In the genomic region with DNA sequence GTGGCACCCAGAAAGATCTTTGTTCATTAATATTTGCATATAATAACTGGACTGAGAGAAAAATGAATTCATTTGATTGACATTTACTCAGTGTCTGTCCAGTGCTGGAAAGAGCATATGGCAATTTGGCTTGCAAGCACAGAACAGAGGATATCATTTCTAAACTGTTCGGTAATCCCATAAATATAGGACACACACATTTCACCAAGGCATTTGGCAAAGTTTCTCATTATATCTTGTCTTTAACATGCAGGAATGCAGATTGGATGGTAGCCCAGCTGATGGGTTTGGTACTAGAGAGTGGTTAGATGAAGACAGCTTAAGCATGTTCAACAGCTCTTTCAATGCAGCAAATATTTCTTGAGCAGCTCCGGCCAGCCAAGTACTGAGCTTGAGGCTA, we compare ENCODE assay signal across 23 cellular contexts.
A peak's percentile ranks its signal among the peaks of the same experiment; 100 is the strongest.
DNase-seq lines count a peak whose midpoint lies in the region; ATAC-seq and TF ChIP-seq lines count a peak whose summit lies in the region.
"Had no signal": no experiment of that assay in that cellular context is flagged by ENCODE, and none has a peak within 500 bp of the region (broad histone marks: within the 10 kb centered on the region; RNA-seq: fewer than 3 reads in every experiment).

No MANE protein-coding gene starts in this region.

- no peaks in the 10 kb centered on the region for H3K4me1 Mint-ChIP-seq in activated CD4-positive, alpha-beta T cell treated with anti-CD3 and anti-CD28 coated beads, Interleukin-2, amount 10 ng/mL, durations not matched to agents 24 days and 14 days
- H3K4me1 Mint-ChIP-seq in Caco-2 (ENCODE audit: low read depth, unreplicated experiment), result no peaks in the 10 kb centered on the region
- H3K4me1 Mint-ChIP-seq: activated CD4-positive, alpha-beta memory T cell treated with anti-CD3 and anti-CD28 coated beads, Interleukin-2, amount 10 ng/mL, durations not matched to agents 7 days and 5 days had no signal

- DNase-seq in activated CD4-positive, alpha-beta T cell treated with anti-CD3 and anti-CD28 coated beads, Interleukin-2, amount 10 ng/mL, durations not matched to agents 24 days and 14 days, result peak; percentile 26
- no peak for DNase-seq in activated CD4-positive, alpha-beta T cell treated with anti-CD3 and anti-CD28 coated beads for 48 hours
- peak; percentile 24 for DNase-seq in fibroblast of mammary gland (ENCODE audit: low read depth)
- DNase-seq in inferior parietal cortex (ENCODE audit: extremely low spot score), result peak; percentile 60
- no peak for DNase-seq in Caco-2
- DNase-seq in DMS53 treated with DMSO at 0.1 percent for 48 hours (lab: John Stamatoyannopoulos, UW; ENCODE audit: unreplicated experiment), result no peak
- DNase-seq in iPS-NIHi7 (ENCODE audit: extremely low spot score), result no peak
- DNase-seq in activated naive CD4-positive, alpha-beta T cell treated with anti-CD3 and anti-CD28 coated beads, Interleukin-2, amount 50 U/mL, for 72 hours (ENCODE audit: low spot score in 2 of 2), result no peak
- DNase-seq: 8988T; activated CD4-positive, alpha-beta memory T cell treated with anti-CD3 and anti-CD28 coated beads, Interleukin-2, amount 10 ng/mL, durations not matched to agents 7 days and 5 days; H7; IMR-90; NCI-H1092; NCI-H1930; NCI-H526 treated with DMSO at 0.1 percent for 48 hours; sigmoid colon; stimulated activated naive CD4-positive, alpha-beta T cell treated with Interleukin-2 at 50 U/mL for 16 hours; testis had no signal

- H3K9me3 Mint-ChIP-seq in activated CD4-positive, alpha-beta T cell treated with anti-CD3 and anti-CD28 coated beads, Interleukin-2, amount 10 ng/mL, durations not matched to agents 24 days and 14 days, result no peaks in the 10 kb centered on the region
- H3K9me3 Mint-ChIP-seq in Caco-2 (ENCODE audit: unreplicated experiment), result no peaks in the 10 kb centered on the region
- H3K9me3 Mint-ChIP-seq in activated naive CD4-positive, alpha-beta T cell treated with anti-CD3 and anti-CD28 coated beads, Interleukin-2, amount 50 U/mL, for 72 hours, result peaks cover 0 to 4% of the 10 kb centered on the region in 2 donors
- H3K9me3 Mint-ChIP-seq: memory B cell; T-helper 1 cell treated with Interleukin-12 subunit alpha and Interleukin-12 subunit beta and Interleukin-4 antibody, amounts not matched to agents 30 μg/mL and 1 μg/mL, for 36 hours had no signal

- no peaks in the 10 kb centered on the region for H3K4me1 ChIP-seq in Caco-2
- H3K4me1 ChIP-seq: testis had no signal

- no peak for TF ChIP-seq CTCF in fibroblast of mammary gland (conservative IDR thresholded peaks at IDR 0.05; ENCODE audit: control insufficient read depth, insufficient read depth, low read depth, low read length)
- TF ChIP-seq CTCF in Caco-2 (IDR thresholded peaks at IDR 0.05; ENCODE audit: insufficient read depth in 1 of 2, low read depth in 1 of 2, low read length in 1 of 2, severe bottlenecking in 1 of 2, unreplicated experiment in 1 of 2), result no peak

- no peaks in the 10 kb centered on the region for H3K36me3 Mint-ChIP-seq in activated CD4-positive, alpha-beta T cell treated with anti-CD3 and anti-CD28 coated beads, Interleukin-2, amount 10 ng/mL, durations not matched to agents 24 days and 14 days (ENCODE audit: low read depth)
- no peaks in the 10 kb centered on the region for H3K36me3 Mint-ChIP-seq in Caco-2 (ENCODE audit: insufficient read depth, unreplicated experiment)
- no peaks in the 10 kb centered on the region for H3K36me3 Mint-ChIP-seq in activated naive CD4-positive, alpha-beta T cell treated with anti-CD3 and anti-CD28 coated beads, Interleukin-2, amount 50 U/mL, for 72 hours
- H3K36me3 Mint-ChIP-seq: memory B cell had no signal

- intact Hi-C loops in activated CD4-positive, alpha-beta T cell treated with anti-CD3 and anti-CD28 coated beads, Interleukin-2, amount 10 ng/mL, durations not matched to agents 24 days and 14 days (cut with micrococcal nuclease), result no loop called here
- intact Hi-C loops in Caco-2 (cut with micrococcal nuclease; ENCODE audit: unreplicated experiment), result no loop called here

- no peaks in the 10 kb centered on the region for H3K9me3 ChIP-seq in Caco-2
- H3K9me3 ChIP-seq: sigmoid colon, testis had no signal

- H3K27me3 Mint-ChIP-seq in activated CD4-positive, alpha-beta T cell treated with anti-CD3 and anti-CD28 coated beads, Interleukin-2, amount 10 ng/mL, durations not matched to agents 24 days and 14 days, result no peaks in the 10 kb centered on the region
- H3K27me3 Mint-ChIP-seq in Caco-2 (ENCODE audit: insufficient read depth, unreplicated experiment), result peaks cover 3% of the 10 kb centered on the region
- H3K27me3 Mint-ChIP-seq: activated CD4-positive, alpha-beta memory T cell treated with anti-CD3 and anti-CD28 coated beads, Interleukin-2, amount 10 ng/mL, durations not matched to agents 7 days and 5 days; activated naive CD8-positive, alpha-beta T cell; activated T-helper 17 cell treated with anti-CD3 and anti-CD28 coated beads, Interleukin-2, amount 50 U/mL, for 72 hours; memory B cell had no signal

- no peak overlapping the region for H3K27ac Mint-ChIP-seq in activated CD4-positive, alpha-beta T cell treated with anti-CD3 and anti-CD28 coated beads, Interleukin-2, amount 10 ng/mL, durations not matched to agents 24 days and 14 days
- H3K27ac Mint-ChIP-seq in Caco-2 (ENCODE audit: unreplicated experiment), result no peak overlapping the region
- H3K27ac Mint-ChIP-seq in activated naive CD4-positive, alpha-beta T cell treated with anti-CD3 and anti-CD28 coated beads, Interleukin-2, amount 50 U/mL, for 72 hours, result no peak overlapping the region
- H3K27ac Mint-ChIP-seq: activated CD4-positive, alpha-beta memory T cell treated with anti-CD3 and anti-CD28 coated beads, Interleukin-2, amount 10 ng/mL, durations not matched to agents 7 days and 5 days; activated naive CD8-positive, alpha-beta T cell; activated T-helper 17 cell treated with anti-CD3 and anti-CD28 coated beads, Interleukin-2, amount 50 U/mL, for 72 hours; memory B cell; T-helper 1 cell treated with Interleukin-12 subunit alpha and Interleukin-12 subunit beta and Interleukin-4 antibody, amounts not matched to agents 30 μg/mL and 1 μg/mL, for 36 hours had no signal

- POLR2A ChIA-PET in Caco-2 (lab: Charles Lee), result no interaction called here

- CTCF ChIA-PET in Caco-2 (lab: Charles Lee), result no interaction called here

- no peak for ATAC-seq in activated naive CD4-positive, alpha-beta T cell treated with anti-CD3 and anti-CD28 coated beads, Interleukin-2, amount 50 U/mL, for 72 hours
- ATAC-seq: activated CD4-positive, CD25-positive, alpha-beta regulatory T cell treated with anti-CD3 and anti-CD28 coated beads, Interleukin-2, amount 50 U/mL, for 24 hours; activated T-helper 17 cell treated with anti-CD3 and anti-CD28 coated beads, Interleukin-2, amount 50 U/mL, for 72 hours had no signal

- no peaks in the 10 kb centered on the region for H3K36me3 ChIP-seq in Caco-2 (ENCODE audit: control insufficient read depth, insufficient read depth, low read length)
- H3K36me3 ChIP-seq: sigmoid colon had no signal

- H3K4me3 Mint-ChIP-seq in activated CD4-positive, alpha-beta T cell treated with anti-CD3 and anti-CD28 coated beads, Interleukin-2, amount 10 ng/mL, durations not matched to agents 24 days and 14 days, result no peak overlapping the region
- no peak overlapping the region for H3K4me3 Mint-ChIP-seq in Caco-2 (ENCODE audit: unreplicated experiment)
- H3K4me3 Mint-ChIP-seq: activated CD4-positive, alpha-beta memory T cell treated with anti-CD3 and anti-CD28 coated beads, Interleukin-2, amount 10 ng/mL, durations not matched to agents 7 days and 5 days; activated naive CD8-positive, alpha-beta T cell; activated T-helper 17 cell treated with anti-CD3 and anti-CD28 coated beads, Interleukin-2, amount 50 U/mL, for 72 hours; memory B cell; T-helper 1 cell treated with Interleukin-12 subunit alpha and Interleukin-12 subunit beta and Interleukin-4 antibody, amounts not matched to agents 30 μg/mL and 1 μg/mL, for 36 hours had no signal

- H3K4me3 ChIP-seq in fibroblast of mammary gland (ENCODE audit: control insufficient read depth, low read depth, low read length) (no peak overlapping the region), Caco-2 (ENCODE audit: low read depth, low read length) (no peak overlapping the region)
- H3K4me3 ChIP-seq: sigmoid colon, testis had no signal

- no peaks in the 10 kb centered on the region for H3K27me3 ChIP-seq in Caco-2 (replicated peaks; ENCODE audit: control insufficient read depth, insufficient read depth, low read length)
- H3K27me3 ChIP-seq: sigmoid colon, testis had no signal

- no TSS peak for BruUV-seq in Caco-2 (replicated peaks; lab: Mats Ljungman, UMichigan)

Comparison
In these comparisons a context has a peak if more than half of its experiments do, and no peak if none do; other contexts are left out.
1. DNase-seq: peak in activated CD4-positive, alpha-beta T cell treated with anti-CD3 and anti-CD28 coated beads, Interleukin-2, amount 10 ng/mL, durations not matched to agents 24 days and 14 days (single experiment), fibroblast of mammary gland (single experiment) and inferior parietal cortex (single experiment); none in activated CD4-positive, alpha-beta T cell treated with anti-CD3 and anti-CD28 coated beads for 48 hours (single experiment), Caco-2 (0 of 2), DMS53 treated with DMSO at 0.1 percent for 48 hours (single experiment), iPS-NIHi7 (single experiment) and activated naive CD4-positive, alpha-beta T cell treated with anti-CD3 and anti-CD28 coated beads, Interleukin-2, amount 50 U/mL, for 72 hours (0 of 2).